In genomic region chr13:70623260-70623659, GRCh38 we compare ENCODE assay signal across 7 cellular contexts.
DNase-seq lines count a peak whose midpoint lies in the region; ATAC-seq and TF ChIP-seq lines count a peak whose summit lies in the region.

No MANE protein-coding gene starts in this region.

- ATAC-seq in HG03442 (IDR thresholded peaks at IDR 0.05; ENCODE audit: unreplicated experiment): peak; percentile 54
- ATAC-seq in GM21528 (IDR thresholded peaks at IDR 0.05; ENCODE audit: low FRiP score, unreplicated experiment): no peak

- H3K9me3 ChIP-seq in adrenal gland (replicated peaks in 1 of 3): no peaks in the 10 kb centered on the region

- no peaks in the 10 kb centered on the region for H3K4me1 ChIP-seq in adrenal gland (replicated peaks in 1 of 2)

- TF ChIP-seq POLR2A in adrenal gland (IDR thresholded peaks at IDR 0.05): no peak

- H3K36me3 ChIP-seq in adrenal gland (replicated peaks in 1 of 2): no peaks in the 10 kb centered on the region

- no peak for DNase-seq in adrenal gland
- peak; percentile 4 for DNase-seq in myocyte (ENCODE audit: low read depth)
- no peak for DNase-seq in coronary artery (ENCODE audit: low spot score)
- no peak for DNase-seq in HCEC 1CT

- H3K27ac ChIP-seq in adrenal gland (no peak overlapping the region), coronary artery (no peak overlapping the region)

- no peaks in the 10 kb centered on the region for H3K27me3 ChIP-seq in adrenal gland

- peak; percentile 7 for TF ChIP-seq CTCF in GM12873 (IDR thresholded peaks at IDR 0.05; ENCODE audit: insufficient read depth, low read depth, low read length, missing control alignments)
- TF ChIP-seq CTCF in adrenal gland (IDR thresholded peaks at IDR 0.05): peak; percentile 8 to 56 (median 28)
- no peak for TF ChIP-seq CTCF in coronary artery (IDR thresholded peaks at IDR 0.05)

- H3K4me3 ChIP-seq in adrenal gland (no peak overlapping the region), coronary artery (no peak overlapping the region)

- intact Hi-C loops in adrenal gland (cut with DNase I): no loop called here
